ENCODE assay signal across 29 cellular contexts in the genomic region with DNA sequence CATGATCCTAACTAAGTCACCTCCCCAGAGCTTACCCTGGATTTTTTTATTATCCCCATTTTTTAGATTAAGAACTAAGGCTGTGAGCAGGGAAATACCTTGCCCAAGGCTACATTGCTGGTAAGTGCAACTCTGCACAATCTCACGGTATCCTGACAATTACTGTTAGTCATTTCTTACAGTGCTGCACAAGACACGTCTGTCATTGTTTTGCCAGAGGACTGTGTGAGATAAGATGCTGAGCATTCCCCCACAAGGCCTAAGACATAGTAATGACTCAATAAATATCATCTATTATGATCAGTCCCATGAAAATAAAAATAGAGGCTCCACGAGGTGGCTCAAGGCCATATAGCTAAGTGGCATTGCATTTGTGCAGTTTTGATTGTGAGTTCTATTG. TPM values are rescaled to one million over a fixed set of nuclear protein-coding genes. Genes with fewer than 3 reads are reported as not detected.
DNase-seq lines count a peak whose midpoint lies in the region; TF ChIP-seq lines count a peak whose summit lies in the region.
"Had no signal": no experiment of that assay in that cellular context is flagged by ENCODE, and none has a peak within 500 bp of the region (broad histone marks: within the 10 kb centered on the region; RNA-seq: fewer than 3 reads in every experiment).

No MANE protein-coding gene starts in this region.

- no peak overlapping the region for H3K27ac ChIP-seq in mammary epithelial cell (ENCODE audit: insufficient read depth, low read depth, low read length)
- H3K27ac ChIP-seq in osteoblast (ENCODE audit: low read depth, low read length): no peak overlapping the region
- H3K27ac ChIP-seq in caudate nucleus (ENCODE audit: low read depth, low read length): no peak overlapping the region
- H3K27ac ChIP-seq: A549, dorsolateral prefrontal cortex, uterus had no signal

- BruUV-seq in mammary epithelial cell (replicated peaks; lab: Mats Ljungman, UMichigan): no TSS peak

- no peak for TF ChIP-seq CTCF in mammary epithelial cell (conservative IDR thresholded peaks at IDR 0.05 in 1 of 2, IDR thresholded peaks at IDR 0.05 in 1 of 2; ENCODE audit: extremely low read depth in 1 of 2, insufficient read depth in 1 of 2, low read depth in 1 of 2, low read length in 2 of 2)
- TF ChIP-seq CTCF in osteoblast (IDR thresholded peaks at IDR 0.05; ENCODE audit: extremely low read depth, low read depth, low read length): no peak

- dilution Hi-C loops in mammary epithelial cell (cut with HindIII; ENCODE audit: low sequenced_read_pairs): no loop called here

- peak; percentile 58 for DNase-seq in Daoy (ENCODE audit: low read depth)
- DNase-seq in RPMI7951 (ENCODE audit: low read depth): peak; percentile 70
- DNase-seq in mammary epithelial cell: peak; percentile 74
- peak; percentile 20 for DNase-seq in kidney tubule cell (ENCODE audit: low spot score)
- DNase-seq in osteoblast (ENCODE audit: insufficient read length, low spot score, missing footprints): no peak
- no peak for DNase-seq in nucleus accumbens (lab: John Stamatoyannopoulos, UW)
- DNase-seq in cerebellar cortex (ENCODE audit: low spot score): no peak
- no peak for DNase-seq in caudate nucleus (lab: John Stamatoyannopoulos, UW)
- DNase-seq: activated CD4-positive, alpha-beta memory T cell treated with anti-CD3 and anti-CD28 coated beads, Interleukin-2, amount 10 ng/mL, durations not matched to agents 7 days and 5 days; activated CD4-positive, alpha-beta T cell treated with anti-CD3 and anti-CD28 coated beads for 1 hour; activated CD8-positive, alpha-beta memory T cell treated with anti-CD3 and anti-CD28 coated beads, Interleukin-2, amount 50 U/mL, for 48 hours; activated naive CD4-positive, alpha-beta T cell treated with anti-CD3 and anti-CD28 coated beads, Interleukin-2, amount 50 U/mL, for 16 hours; aorta; CD4-positive, alpha-beta memory T cell; cerebellar nuclear complex; dorsolateral prefrontal cortex; EL; NCI-H2029 treated with DMSO at 0.1 percent for 48 hours; NCI-H2227 treated with DMSO at 0.1 percent for 48 hours; NCI-H69; stimulated activated naive B cell treated with anti-CD40 and anti-IgM and Interleukin-4, amounts not matched to agents 10 μg/mL and 1 μg/mL and 100 μg/mL, for 72 hours; uterus had no signal

- no peak overlapping the region for H2AFZ ChIP-seq in mammary epithelial cell (ENCODE audit: low read depth, low read length)
- H2AFZ ChIP-seq in osteoblast (ENCODE audit: low read length): no peak overlapping the region

- H3K79me2 ChIP-seq in mammary epithelial cell (ENCODE audit: insufficient read depth, low read length) (no peaks in the 10 kb centered on the region), osteoblast (ENCODE audit: insufficient read depth, low read length) (no peaks in the 10 kb centered on the region)

- intact Hi-C loops in mammary epithelial cell (cut with micrococcal nuclease): no loop called here

- CTCF ChIA-PET in mammary epithelial cell (lab: Charles Lee; ENCODE audit: low non-redundant PET): no interaction called here

- H3K9ac ChIP-seq in mammary epithelial cell (ENCODE audit: insufficient read depth, low read length): no peak overlapping the region

- H3K4me2 ChIP-seq in mammary epithelial cell (ENCODE audit: insufficient read depth, low read depth, low read length) (no peak overlapping the region), osteoblast (ENCODE audit: insufficient read depth, low read length) (no peak overlapping the region)
- H3K4me2 ChIP-seq: A549 had no signal

- in situ Hi-C loops in mammary epithelial cell (cut with MboI; ENCODE audit: low sequenced_read_pairs in 2 of 2): no loop called here

- no peaks in the 10 kb centered on the region for H3K4me1 ChIP-seq in mammary epithelial cell (ENCODE audit: insufficient read depth, low read length)
- no peaks in the 10 kb centered on the region for H3K4me1 ChIP-seq in osteoblast (ENCODE audit: insufficient read depth, low read length)
- H3K4me1 ChIP-seq: A549, uterus had no signal

- no peaks in the 10 kb centered on the region for H4K20me1 ChIP-seq in mammary epithelial cell (ENCODE audit: insufficient read depth, low read length)
- no peaks in the 10 kb centered on the region for H4K20me1 ChIP-seq in osteoblast (ENCODE audit: insufficient read depth, low read length)

- H3K36me3 ChIP-seq in mammary epithelial cell (ENCODE audit: insufficient read depth, low read length) (no peaks in the 10 kb centered on the region), osteoblast (ENCODE audit: insufficient read depth, low read length) (no peaks in the 10 kb centered on the region)
- H3K36me3 ChIP-seq: uterus had no signal

- peaks cover 2% of the 10 kb centered on the region for H3K9me3 ChIP-seq in mammary epithelial cell (replicated peaks; ENCODE audit: insufficient read depth, low read length)
- no peaks in the 10 kb centered on the region for H3K9me3 ChIP-seq in osteoblast (ENCODE audit: low read depth, low read length)
- H3K9me3 ChIP-seq: A549, uterus had no signal

- 17% methylated on average over 3 of the region's 3 CpGs for WGBS in mammary epithelial cell (ENCODE audit: low coverage, missing lambda C conversion rate)

- H3K4me3 ChIP-seq in mammary epithelial cell (replicated peaks in 1 of 3; ENCODE audit: insufficient read depth in 1 of 3, low read depth in 2 of 3, low read length in 3 of 3) (no peak overlapping the region), osteoblast (ENCODE audit: insufficient read depth, low read length) (no peak overlapping the region)
- H3K4me3 ChIP-seq: A549, dorsolateral prefrontal cortex, lung, uterus had no signal

- H3K27me3 ChIP-seq in mammary epithelial cell (ENCODE audit: insufficient read depth, low read length) (no peaks in the 10 kb centered on the region), osteoblast (ENCODE audit: insufficient read depth, low read length) (no peaks in the 10 kb centered on the region)
- H3K27me3 ChIP-seq: dorsolateral prefrontal cortex, uterus had no signal

RNA-seq across cellular contexts. Expression of a gene that starts 21.0 kb away (rescaled TPM):
- total RNA-seq in Daoy (2014; rRNA removed; shearing (Covaris generic)): 481 and 548 TPM in 2 replicates
- total RNA-seq in RPMI7951 (2014; rRNA removed; shearing (Covaris generic)): 200 and 262 TPM in 2 replicates
- 10 to 100 TPM; 28.9 to 45.3 TPM for total RNA-seq in mammary epithelial cell
- polyA plus RNA-seq in mammary epithelial cell: 28.4 TPM
- polyA minus RNA-seq in mammary epithelial cell: 0.41 TPM
- total RNA-seq in osteoblast: 93.0 and 95.2 TPM in 2 replicates

RNA-seq across cellular contexts. Expression of a gene that starts 55.1 kb away (rescaled TPM):
- total RNA-seq in Daoy (2014; rRNA removed; shearing (Covaris generic)): 0.46 and 1.0 TPM in 2 replicates
- 1.1 and 1.5 TPM in 2 replicates for total RNA-seq in RPMI7951 (2014; rRNA removed; shearing (Covaris generic))
- total RNA-seq in mammary epithelial cell: 1 to 10 TPM; 1.3 to 6.2 TPM
- polyA plus RNA-seq in mammary epithelial cell: 4.7 TPM
- 8.2 TPM for polyA minus RNA-seq in mammary epithelial cell
- total RNA-seq in osteoblast: not detected in 2 replicates
- total RNA-seq: activated CD4-positive, alpha-beta memory T cell treated with anti-CD3 and anti-CD28 coated beads, Interleukin-2, amount 10 ng/mL, durations not matched to agents 7 days and 5 days; aorta; mucosa of gallbladder; progenitor cell of endocrine pancreas; sciatic nerve; SK-MEL-5; temporal lobe had no signal
- polyA plus RNA-seq: aorta had no signal

Comparison
In these comparisons a context has a peak if more than half of its experiments do, and no peak if none do; other contexts are left out.
1. DNase-seq: peak in Daoy (single experiment), RPMI7951 (single experiment), mammary epithelial cell (single experiment) and kidney tubule cell (single experiment); none in osteoblast (single experiment), nucleus accumbens (0 of 56), cerebellar cortex (single experiment) and caudate nucleus (0 of 61).